1 cellular context compared by ENCODE assay signal in genomic region chr15:34973512-34973911, GRCh38.
TF ChIP-seq lines count a peak whose summit lies in the region.

No MANE protein-coding gene starts in this region.

TF ChIP-seq in K562, 482 proteins besides CTCF, POLR2A, EP300 and RAD21 (continued from another document and continues in another):
- TF ChIP-seq, protein P1, sequence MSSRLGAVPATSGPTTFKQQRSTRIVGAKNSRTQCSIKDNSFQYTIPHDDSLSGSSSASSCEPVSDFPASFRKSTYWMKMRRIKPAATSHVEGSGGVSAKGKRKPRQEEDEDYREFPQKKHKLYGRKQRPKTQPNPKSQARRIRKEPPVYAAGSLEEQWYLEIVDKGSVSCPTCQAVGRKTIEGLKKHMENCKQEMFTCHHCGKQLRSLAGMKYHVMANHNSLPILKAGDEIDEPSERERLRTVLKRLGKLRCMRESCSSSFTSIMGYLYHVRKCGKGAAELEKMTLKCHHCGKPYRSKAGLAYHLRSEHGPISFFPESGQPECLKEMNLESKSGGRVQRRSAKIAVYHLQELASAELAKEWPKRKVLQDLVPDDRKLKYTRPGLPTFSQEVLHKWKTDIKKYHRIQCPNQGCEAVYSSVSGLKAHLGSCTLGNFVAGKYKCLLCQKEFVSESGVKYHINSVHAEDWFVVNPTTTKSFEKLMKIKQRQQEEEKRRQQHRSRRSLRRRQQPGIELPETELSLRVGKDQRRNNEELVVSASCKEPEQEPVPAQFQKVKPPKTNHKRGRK (tag; IDR thresholded peaks at IDR 0.05), result no peak
- no peak for TF ChIP-seq HMG20A (CRISPR knock-in tag; conservative IDR thresholded peaks at IDR 0.05)
- no peak for TF ChIP-seq NFXL1 (CRISPR knock-in tag; IDR thresholded peaks at IDR 0.05)
- no peak for TF ChIP-seq DNMT1 (IDR thresholded peaks at IDR 0.05)
- TF ChIP-seq, protein P2, sequence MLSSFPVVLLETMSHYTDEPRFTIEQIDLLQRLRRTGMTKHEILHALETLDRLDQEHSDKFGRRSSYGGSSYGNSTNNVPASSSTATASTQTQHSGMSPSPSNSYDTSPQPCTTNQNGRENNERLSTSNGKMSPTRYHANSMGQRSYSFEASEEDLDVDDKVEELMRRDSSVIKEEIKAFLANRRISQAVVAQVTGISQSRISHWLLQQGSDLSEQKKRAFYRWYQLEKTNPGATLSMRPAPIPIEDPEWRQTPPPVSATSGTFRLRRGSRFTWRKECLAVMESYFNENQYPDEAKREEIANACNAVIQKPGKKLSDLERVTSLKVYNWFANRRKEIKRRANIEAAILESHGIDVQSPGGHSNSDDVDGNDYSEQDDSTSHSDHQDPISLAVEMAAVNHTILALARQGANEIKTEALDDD (IDR thresholded peaks at IDR 0.05), result no peak
- peak; percentile 80 for TF ChIP-seq SOX6 (IDR thresholded peaks at IDR 0.05)
- no peak for TF ChIP-seq ZNF311 (CRISPR knock-in tag; IDR thresholded peaks at IDR 0.05)
- no peak for TF ChIP-seq U2AF2 (optimal IDR thresholded peaks at IDR 0.05; ENCODE audit: low read depth, low read length)
- no peak for TF ChIP-seq TOE1 (IDR thresholded peaks at IDR 0.05; ENCODE audit: borderline replicate concordance)
- TF ChIP-seq TOE1 (CRISPR knock-in tag; IDR thresholded peaks at IDR 0.05; ENCODE audit: borderline replicate concordance, low read depth), result no peak
- TF ChIP-seq, protein P3, sequence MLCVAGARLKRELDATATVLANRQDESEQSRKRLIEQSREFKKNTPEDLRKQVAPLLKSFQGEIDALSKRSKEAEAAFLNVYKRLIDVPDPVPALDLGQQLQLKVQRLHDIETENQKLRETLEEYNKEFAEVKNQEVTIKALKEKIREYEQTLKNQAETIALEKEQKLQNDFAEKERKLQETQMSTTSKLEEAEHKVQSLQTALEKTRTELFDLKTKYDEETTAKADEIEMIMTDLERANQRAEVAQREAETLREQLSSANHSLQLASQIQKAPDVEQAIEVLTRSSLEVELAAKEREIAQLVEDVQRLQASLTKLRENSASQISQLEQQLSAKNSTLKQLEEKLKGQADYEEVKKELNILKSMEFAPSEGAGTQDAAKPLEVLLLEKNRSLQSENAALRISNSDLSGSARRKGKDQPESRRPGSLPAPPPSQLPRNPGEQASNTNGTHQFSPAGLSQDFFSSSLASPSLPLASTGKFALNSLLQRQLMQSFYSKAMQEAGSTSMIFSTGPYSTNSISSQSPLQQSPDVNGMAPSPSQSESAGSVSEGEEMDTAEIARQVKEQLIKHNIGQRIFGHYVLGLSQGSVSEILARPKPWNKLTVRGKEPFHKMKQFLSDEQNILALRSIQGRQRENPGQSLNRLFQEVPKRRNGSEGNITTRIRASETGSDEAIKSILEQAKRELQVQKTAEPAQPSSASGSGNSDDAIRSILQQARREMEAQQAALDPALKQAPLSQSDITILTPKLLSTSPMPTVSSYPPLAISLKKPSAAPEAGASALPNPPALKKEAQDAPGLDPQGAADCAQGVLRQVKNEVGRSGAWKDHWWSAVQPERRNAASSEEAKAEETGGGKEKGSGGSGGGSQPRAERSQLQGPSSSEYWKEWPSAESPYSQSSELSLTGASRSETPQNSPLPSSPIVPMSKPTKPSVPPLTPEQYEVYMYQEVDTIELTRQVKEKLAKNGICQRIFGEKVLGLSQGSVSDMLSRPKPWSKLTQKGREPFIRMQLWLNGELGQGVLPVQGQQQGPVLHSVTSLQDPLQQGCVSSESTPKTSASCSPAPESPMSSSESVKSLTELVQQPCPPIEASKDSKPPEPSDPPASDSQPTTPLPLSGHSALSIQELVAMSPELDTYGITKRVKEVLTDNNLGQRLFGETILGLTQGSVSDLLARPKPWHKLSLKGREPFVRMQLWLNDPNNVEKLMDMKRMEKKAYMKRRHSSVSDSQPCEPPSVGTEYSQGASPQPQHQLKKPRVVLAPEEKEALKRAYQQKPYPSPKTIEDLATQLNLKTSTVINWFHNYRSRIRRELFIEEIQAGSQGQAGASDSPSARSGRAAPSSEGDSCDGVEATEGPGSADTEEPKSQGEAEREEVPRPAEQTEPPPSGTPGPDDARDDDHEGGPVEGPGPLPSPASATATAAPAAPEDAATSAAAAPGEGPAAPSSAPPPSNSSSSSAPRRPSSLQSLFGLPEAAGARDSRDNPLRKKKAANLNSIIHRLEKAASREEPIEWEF (CRISPR knock-in tag; IDR thresholded peaks at IDR 0.05), result no peak
- no peak for TF ChIP-seq HDAC6 (IDR thresholded peaks at IDR 0.05; ENCODE audit: low read depth, low read length)
- TF ChIP-seq ERF (CRISPR knock-in tag; IDR thresholded peaks at IDR 0.05), result no peak
- no peak for TF ChIP-seq ZBTB43 (CRISPR knock-in tag; IDR thresholded peaks at IDR 0.05)
- TF ChIP-seq, protein P4, sequence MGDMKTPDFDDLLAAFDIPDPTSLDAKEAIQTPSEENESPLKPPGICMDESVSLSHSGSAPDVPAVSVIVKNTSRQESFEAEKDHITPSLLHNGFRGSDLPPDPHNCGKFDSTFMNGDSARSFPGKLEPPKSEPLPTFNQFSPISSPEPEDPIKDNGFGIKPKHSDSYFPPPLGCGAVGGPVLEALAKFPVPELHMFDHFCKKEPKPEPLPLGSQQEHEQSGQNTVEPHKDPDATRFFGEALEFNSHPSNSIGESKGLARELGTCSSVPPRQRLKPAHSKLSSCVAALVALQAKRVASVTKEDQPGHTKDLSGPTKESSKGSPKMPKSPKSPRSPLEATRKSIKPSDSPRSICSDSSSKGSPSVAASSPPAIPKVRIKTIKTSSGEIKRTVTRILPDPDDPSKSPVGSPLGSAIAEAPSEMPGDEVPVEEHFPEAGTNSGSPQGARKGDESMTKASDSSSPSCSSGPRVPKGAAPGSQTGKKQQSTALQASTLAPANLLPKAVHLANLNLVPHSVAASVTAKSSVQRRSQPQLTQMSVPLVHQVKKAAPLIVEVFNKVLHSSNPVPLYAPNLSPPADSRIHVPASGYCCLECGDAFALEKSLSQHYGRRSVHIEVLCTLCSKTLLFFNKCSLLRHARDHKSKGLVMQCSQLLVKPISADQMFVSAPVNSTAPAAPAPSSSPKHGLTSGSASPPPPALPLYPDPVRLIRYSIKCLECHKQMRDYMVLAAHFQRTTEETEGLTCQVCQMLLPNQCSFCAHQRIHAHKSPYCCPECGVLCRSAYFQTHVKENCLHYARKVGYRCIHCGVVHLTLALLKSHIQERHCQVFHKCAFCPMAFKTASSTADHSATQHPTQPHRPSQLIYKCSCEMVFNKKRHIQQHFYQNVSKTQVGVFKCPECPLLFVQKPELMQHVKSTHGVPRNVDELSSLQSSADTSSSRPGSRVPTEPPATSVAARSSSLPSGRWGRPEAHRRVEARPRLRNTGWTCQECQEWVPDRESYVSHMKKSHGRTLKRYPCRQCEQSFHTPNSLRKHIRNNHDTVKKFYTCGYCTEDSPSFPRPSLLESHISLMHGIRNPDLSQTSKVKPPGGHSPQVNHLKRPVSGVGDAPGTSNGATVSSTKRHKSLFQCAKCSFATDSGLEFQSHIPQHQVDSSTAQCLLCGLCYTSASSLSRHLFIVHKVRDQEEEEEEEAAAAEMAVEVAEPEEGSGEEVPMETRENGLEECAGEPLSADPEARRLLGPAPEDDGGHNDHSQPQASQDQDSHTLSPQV (IDR thresholded peaks at IDR 0.05), result no peak
- TF ChIP-seq SRSF3 (IDR thresholded peaks at IDR 0.05; ENCODE audit: insufficient read depth, low read length), result no peak
- no peak for TF ChIP-seq JUN (IDR thresholded peaks at IDR 0.05; ENCODE audit: borderline replicate concordance, low read depth, low read length)
- TF ChIP-seq JUN (CRISPR knock-in tag; IDR thresholded peaks at IDR 0.05; ENCODE audit: borderline replicate concordance), result no peak
- TF ChIP-seq, protein P5, sequence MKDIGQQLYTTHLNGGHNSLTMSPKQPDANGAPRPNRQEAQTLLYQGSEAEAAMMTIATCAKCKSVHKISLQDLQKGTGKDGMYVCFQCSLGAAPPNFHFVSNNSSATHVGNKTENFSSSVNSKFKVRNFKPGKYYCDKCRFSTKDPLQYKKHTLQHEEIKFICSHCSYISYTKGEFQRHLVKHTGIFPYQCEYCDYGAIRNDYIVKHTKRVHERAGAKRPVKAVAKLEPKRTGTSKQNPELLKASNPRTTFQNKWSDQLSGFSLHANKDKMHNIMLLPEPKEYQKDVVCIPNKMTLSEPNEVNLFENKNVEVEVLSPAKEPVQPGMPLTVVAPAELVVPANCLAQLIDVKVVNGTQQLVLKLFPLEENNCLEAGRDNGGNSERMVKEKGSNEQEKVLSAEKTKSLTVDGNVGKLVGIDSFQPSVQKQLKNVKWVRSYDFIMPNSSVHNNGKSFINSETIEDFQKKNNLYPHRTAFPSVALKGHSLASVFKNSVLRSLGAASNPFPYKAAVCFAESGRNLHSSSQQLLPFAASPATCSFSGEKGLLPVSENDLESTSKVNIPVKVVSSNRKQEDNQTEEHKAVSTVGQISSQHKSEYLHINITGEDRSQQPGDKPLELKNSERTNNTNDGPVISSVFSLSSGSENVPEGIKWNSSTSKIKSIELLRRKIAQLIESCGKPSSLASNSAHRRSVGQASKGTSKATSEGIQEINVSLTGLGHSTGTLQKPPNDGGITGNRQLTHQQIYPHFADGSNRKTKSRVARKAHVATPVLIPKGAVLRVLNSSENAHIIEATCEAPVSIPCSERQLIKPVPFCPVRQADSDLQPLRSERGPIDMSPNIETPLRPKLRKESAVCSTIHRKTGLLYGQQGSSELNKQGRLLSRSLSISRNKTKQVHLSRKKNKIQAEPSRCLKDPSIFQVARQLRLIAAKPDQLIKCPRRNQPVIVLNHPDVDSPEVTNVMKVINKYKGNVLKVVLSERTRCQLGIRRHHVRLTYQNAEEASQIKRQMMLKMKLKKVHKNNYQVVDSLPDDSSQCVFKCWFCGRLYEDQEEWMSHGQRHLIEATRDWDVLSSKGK (CRISPR knock-in tag; IDR thresholded peaks at IDR 0.05), result no peak
- TF ChIP-seq POLR2AphosphoS2 (IDR thresholded peaks at IDR 0.05; ENCODE audit: low read length), result no peak
- TF ChIP-seq RCOR1 (IDR thresholded peaks at IDR 0.05; ENCODE audit: borderline replicate concordance in 1 of 2, low read depth in 2 of 2, low read length in 2 of 2), result no peak
- TF ChIP-seq ELK3 (CRISPR knock-in tag; IDR thresholded peaks at IDR 0.05), result no peak
- TF ChIP-seq ZBTB11 (CRISPR knock-in tag; IDR thresholded peaks at IDR 0.05), result 0 out of 6 replicates have a peak, but pooled peaks of 1 of the 3 experiments have one; percentile 6
- TF ChIP-seq CBX3 (IDR thresholded peaks at IDR 0.05; ENCODE audit: borderline replicate concordance in 1 of 2, low read length in 2 of 2), result no peak
- TF ChIP-seq, protein P6, sequence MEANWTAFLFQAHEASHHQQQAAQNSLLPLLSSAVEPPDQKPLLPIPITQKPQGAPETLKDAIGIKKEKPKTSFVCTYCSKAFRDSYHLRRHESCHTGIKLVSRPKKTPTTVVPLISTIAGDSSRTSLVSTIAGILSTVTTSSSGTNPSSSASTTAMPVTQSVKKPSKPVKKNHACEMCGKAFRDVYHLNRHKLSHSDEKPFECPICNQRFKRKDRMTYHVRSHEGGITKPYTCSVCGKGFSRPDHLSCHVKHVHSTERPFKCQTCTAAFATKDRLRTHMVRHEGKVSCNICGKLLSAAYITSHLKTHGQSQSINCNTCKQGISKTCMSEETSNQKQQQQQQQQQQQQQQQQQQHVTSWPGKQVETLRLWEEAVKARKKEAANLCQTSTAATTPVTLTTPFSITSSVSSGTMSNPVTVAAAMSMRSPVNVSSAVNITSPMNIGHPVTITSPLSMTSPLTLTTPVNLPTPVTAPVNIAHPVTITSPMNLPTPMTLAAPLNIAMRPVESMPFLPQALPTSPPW (CRISPR knock-in tag; IDR thresholded peaks at IDR 0.05), result no peak
- no peak for TF ChIP-seq SP2 (IDR thresholded peaks at IDR 0.05; ENCODE audit: extremely low read depth, low read depth, low read length, poor library complexity, severe bottlenecking)
- no peak for TF ChIP-seq SMARCC2 (IDR thresholded peaks at IDR 0.05; ENCODE audit: low read depth)
- TF ChIP-seq ESRRB (CRISPR knock-in tag; IDR thresholded peaks at IDR 0.05; ENCODE audit: borderline replicate concordance), result no peak
- TF ChIP-seq ZBTB26 (CRISPR knock-in tag; IDR thresholded peaks at IDR 0.05), result no peak
- no peak for TF ChIP-seq KAT2B (IDR thresholded peaks at IDR 0.05; ENCODE audit: low read depth, low read length)
- TF ChIP-seq IFI16 (CRISPR knock-in tag; IDR thresholded peaks at IDR 0.05), result no peak
